1 cellular context compared by ENCODE assay signal in genomic region chr7:112707655-112708054, GRCh38.
TF ChIP-seq lines count a peak whose summit lies in the region.

No MANE protein-coding gene starts in this region.

TF ChIP-seq in GM12878, 131 proteins besides CTCF, POLR2A, EP300 and RAD21 (continued from another document):
- TF ChIP-seq, protein P1, sequence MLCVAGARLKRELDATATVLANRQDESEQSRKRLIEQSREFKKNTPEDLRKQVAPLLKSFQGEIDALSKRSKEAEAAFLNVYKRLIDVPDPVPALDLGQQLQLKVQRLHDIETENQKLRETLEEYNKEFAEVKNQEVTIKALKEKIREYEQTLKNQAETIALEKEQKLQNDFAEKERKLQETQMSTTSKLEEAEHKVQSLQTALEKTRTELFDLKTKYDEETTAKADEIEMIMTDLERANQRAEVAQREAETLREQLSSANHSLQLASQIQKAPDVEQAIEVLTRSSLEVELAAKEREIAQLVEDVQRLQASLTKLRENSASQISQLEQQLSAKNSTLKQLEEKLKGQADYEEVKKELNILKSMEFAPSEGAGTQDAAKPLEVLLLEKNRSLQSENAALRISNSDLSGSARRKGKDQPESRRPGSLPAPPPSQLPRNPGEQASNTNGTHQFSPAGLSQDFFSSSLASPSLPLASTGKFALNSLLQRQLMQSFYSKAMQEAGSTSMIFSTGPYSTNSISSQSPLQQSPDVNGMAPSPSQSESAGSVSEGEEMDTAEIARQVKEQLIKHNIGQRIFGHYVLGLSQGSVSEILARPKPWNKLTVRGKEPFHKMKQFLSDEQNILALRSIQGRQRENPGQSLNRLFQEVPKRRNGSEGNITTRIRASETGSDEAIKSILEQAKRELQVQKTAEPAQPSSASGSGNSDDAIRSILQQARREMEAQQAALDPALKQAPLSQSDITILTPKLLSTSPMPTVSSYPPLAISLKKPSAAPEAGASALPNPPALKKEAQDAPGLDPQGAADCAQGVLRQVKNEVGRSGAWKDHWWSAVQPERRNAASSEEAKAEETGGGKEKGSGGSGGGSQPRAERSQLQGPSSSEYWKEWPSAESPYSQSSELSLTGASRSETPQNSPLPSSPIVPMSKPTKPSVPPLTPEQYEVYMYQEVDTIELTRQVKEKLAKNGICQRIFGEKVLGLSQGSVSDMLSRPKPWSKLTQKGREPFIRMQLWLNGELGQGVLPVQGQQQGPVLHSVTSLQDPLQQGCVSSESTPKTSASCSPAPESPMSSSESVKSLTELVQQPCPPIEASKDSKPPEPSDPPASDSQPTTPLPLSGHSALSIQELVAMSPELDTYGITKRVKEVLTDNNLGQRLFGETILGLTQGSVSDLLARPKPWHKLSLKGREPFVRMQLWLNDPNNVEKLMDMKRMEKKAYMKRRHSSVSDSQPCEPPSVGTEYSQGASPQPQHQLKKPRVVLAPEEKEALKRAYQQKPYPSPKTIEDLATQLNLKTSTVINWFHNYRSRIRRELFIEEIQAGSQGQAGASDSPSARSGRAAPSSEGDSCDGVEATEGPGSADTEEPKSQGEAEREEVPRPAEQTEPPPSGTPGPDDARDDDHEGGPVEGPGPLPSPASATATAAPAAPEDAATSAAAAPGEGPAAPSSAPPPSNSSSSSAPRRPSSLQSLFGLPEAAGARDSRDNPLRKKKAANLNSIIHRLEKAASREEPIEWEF (IDR thresholded peaks at IDR 0.05; ENCODE audit: insufficient replicate concordance, low read depth, low read length): no peak
- TF ChIP-seq ZNF592 (IDR thresholded peaks at IDR 0.05) (no peak), MXI1 (IDR thresholded peaks at IDR 0.05; ENCODE audit: low read depth, low read length) (no peak), SRF (IDR thresholded peaks at IDR 0.05; ENCODE audit: low read depth in 2 of 2, low read length in 2 of 2) (no peak), ZNF207 (IDR thresholded peaks at IDR 0.05; ENCODE audit: borderline replicate concordance) (no peak)
- TF ChIP-seq, protein P2, sequence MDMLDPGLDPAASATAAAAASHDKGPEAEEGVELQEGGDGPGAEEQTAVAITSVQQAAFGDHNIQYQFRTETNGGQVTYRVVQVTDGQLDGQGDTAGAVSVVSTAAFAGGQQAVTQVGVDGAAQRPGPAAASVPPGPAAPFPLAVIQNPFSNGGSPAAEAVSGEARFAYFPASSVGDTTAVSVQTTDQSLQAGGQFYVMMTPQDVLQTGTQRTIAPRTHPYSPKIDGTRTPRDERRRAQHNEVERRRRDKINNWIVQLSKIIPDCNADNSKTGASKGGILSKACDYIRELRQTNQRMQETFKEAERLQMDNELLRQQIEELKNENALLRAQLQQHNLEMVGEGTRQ (IDR thresholded peaks at IDR 0.05; ENCODE audit: borderline replicate concordance, low read depth, low read length): no peak
